24 cellular contexts compared by ENCODE assay signal in the genomic region with DNA sequence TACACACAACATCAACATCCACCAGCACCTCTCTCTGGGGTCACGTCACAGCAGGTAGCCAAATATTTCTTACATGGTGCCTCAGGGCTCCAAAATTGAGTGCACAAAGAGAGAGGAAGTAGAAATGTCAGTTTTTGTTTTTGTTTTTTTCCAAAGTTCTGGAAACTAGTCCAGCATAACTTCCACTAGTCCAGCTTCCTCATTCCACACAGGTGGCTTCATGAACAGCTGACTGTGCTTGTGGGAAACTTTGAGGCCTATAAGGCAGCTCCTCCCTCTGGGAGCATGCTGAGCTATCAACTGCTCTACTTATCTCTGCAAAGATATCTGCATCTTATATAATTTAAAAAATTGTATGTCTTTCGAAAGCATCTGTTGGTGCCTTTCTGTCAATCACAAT.
DNase-seq lines count a peak whose midpoint lies in the region; ATAC-seq and TF ChIP-seq lines count a peak whose summit lies in the region.
"Had no signal": no experiment of that assay in that cellular context is flagged by ENCODE, and none has a peak within 500 bp of the region (broad histone marks: within the 10 kb centered on the region; RNA-seq: fewer than 3 reads in every experiment).

No MANE protein-coding gene starts in this region.

- H3K36me3 ChIP-seq in RWPE2 (ENCODE audit: low read depth) (no peaks in the 10 kb centered on the region), smooth muscle cell (ENCODE audit: low read depth) (no peaks in the 10 kb centered on the region)
- H3K36me3 ChIP-seq: right lobe of liver, SJCRH30 had no signal

- no peak overlapping the region for H3K4me3 ChIP-seq in RWPE2 (ENCODE audit: severe bottlenecking)
- H3K4me3 ChIP-seq in dorsolateral prefrontal cortex: no peak overlapping the region
- H3K4me3 ChIP-seq in smooth muscle cell: no peak overlapping the region
- H3K4me3 ChIP-seq: right lobe of liver, SJCRH30 had no signal

- TF ChIP-seq CTCF in RWPE2 (IDR thresholded peaks at IDR 0.05; ENCODE audit: poor library complexity, severe bottlenecking) (no peak), dorsolateral prefrontal cortex (IDR thresholded peaks at IDR 0.05 in 54 of 56, conservative IDR thresholded peaks at IDR 0.05 in 2 of 56; ENCODE audit: low read depth in 1 of 56, partially characterized antibody in 56 of 56) (no peak), smooth muscle cell (IDR thresholded peaks at IDR 0.05; ENCODE audit: borderline replicate concordance, insufficient read depth, poor library complexity, severe bottlenecking) (no peak)

- H2AFZ ChIP-seq in smooth muscle cell (ENCODE audit: low read depth): no peak overlapping the region

- 87% methylated on average over 2 of the region's 2 CpGs for WGBS in smooth muscle cell (ENCODE audit: low lambda C conversion rate)

- no peaks in the 10 kb centered on the region for H3F3A ChIP-seq in smooth muscle cell (ENCODE audit: low read depth)

- DNase-seq in H4 (ENCODE audit: low spot score): peak; percentile 11
- no peak for DNase-seq in RWPE2 (ENCODE audit: low spot score)
- DNase-seq in glomerular visceral epithelial cell (ENCODE audit: extremely low spot score): peak; percentile 10
- peak; percentile 26 for DNase-seq in renal cortical epithelial cell (ENCODE audit: low read depth)
- DNase-seq in dorsolateral prefrontal cortex: no peak
- no peak for DNase-seq in Kasumi-1 (lab: John Stamatoyannopoulos, UW)
- no peak for DNase-seq in smooth muscle cell (lab: John Stamatoyannopoulos, UW; ENCODE audit: unreplicated experiment)
- DNase-seq: activated CD4-positive, alpha-beta T cell treated with anti-CD3 and anti-CD28 coated beads for 1 hour; activated CD8-positive, alpha-beta memory T cell treated with anti-CD3 and anti-CD28 coated beads for 24 hours; activated naive CD4-positive, alpha-beta T cell treated with anti-CD3 and anti-CD28 coated beads for 36 hours; activated T-cell treated with anti-CD3 and anti-CD28 coated beads, Interleukin-2, amount 50 U/mL, for 4 hours; amygdala; CD4-positive, alpha-beta memory T cell; DMS153; Karpas-422; kidney glomerular epithelial cell; natural killer cell; NCI-H1092; NCI-H2029 treated with DMSO at 0.1 percent for 48 hours; NCI-H446; right lobe of liver; substantia nigra; T-cell had no signal

- ATAC-seq in RWPE2 (ENCODE audit: low read depth): 0 out of 3 replicates have a peak, but pooled peaks have one; percentile 33
- ATAC-seq: activated T-cell treated with anti-CD3 and anti-CD28 coated beads, Interleukin-2, amount 50 U/mL, for 4 hours; natural killer cell; T-cell had no signal

- H3K79me2 ChIP-seq in smooth muscle cell (ENCODE audit: low read depth): no peaks in the 10 kb centered on the region

- intact Hi-C loops in dorsolateral prefrontal cortex (cut with DNase I): no loop called here

- H3K27me3 ChIP-seq in RWPE2 (ENCODE audit: insufficient read depth, poor library complexity, severe bottlenecking): no peaks in the 10 kb centered on the region
- H3K27me3 ChIP-seq in dorsolateral prefrontal cortex: no peaks in the 10 kb centered on the region
- no peaks in the 10 kb centered on the region for H3K27me3 ChIP-seq in smooth muscle cell (ENCODE audit: low read depth)
- H3K27me3 ChIP-seq: right lobe of liver, SJCRH30 had no signal

- H3K9me3 ChIP-seq in RWPE2 (ENCODE audit: severe bottlenecking) (no peaks in the 10 kb centered on the region), smooth muscle cell (replicated peaks; ENCODE audit: low read depth) (no peaks in the 10 kb centered on the region)
- H3K9me3 ChIP-seq: right lobe of liver, SJCRH30 had no signal

- H3K27ac ChIP-seq in RWPE2 (ENCODE audit: poor library complexity, severe bottlenecking): no peak overlapping the region
- H3K27ac ChIP-seq in dorsolateral prefrontal cortex: no peak overlapping the region
- H3K27ac ChIP-seq in smooth muscle cell (ENCODE audit: low read depth): no peak overlapping the region
- H3K27ac ChIP-seq: right lobe of liver, SJCRH30 had no signal

- H3K4me1 ChIP-seq in RWPE2 (ENCODE audit: insufficient read depth, poor library complexity, severe bottlenecking) (no peaks in the 10 kb centered on the region), smooth muscle cell (ENCODE audit: low read depth) (no peaks in the 10 kb centered on the region)
- H3K4me1 ChIP-seq: right lobe of liver, SJCRH30 had no signal

- H3K4me2 ChIP-seq in smooth muscle cell: no peak overlapping the region

- no peaks in the 10 kb centered on the region for H4K20me1 ChIP-seq in smooth muscle cell (ENCODE audit: low read depth)

- no peak overlapping the region for H3K9ac ChIP-seq in smooth muscle cell (ENCODE audit: low read depth)

Comparison
In these comparisons a context has a peak if more than half of its experiments do, and no peak if none do; other contexts are left out.
1. DNase-seq: peak in H4 (single experiment), glomerular visceral epithelial cell (single experiment) and renal cortical epithelial cell (single experiment); none in RWPE2 (single experiment), dorsolateral prefrontal cortex (0 of 10), Kasumi-1 (0 of 2) and smooth muscle cell (single experiment).